Comparison of ENCODE assay signal across 8 cellular contexts in the genomic region with DNA sequence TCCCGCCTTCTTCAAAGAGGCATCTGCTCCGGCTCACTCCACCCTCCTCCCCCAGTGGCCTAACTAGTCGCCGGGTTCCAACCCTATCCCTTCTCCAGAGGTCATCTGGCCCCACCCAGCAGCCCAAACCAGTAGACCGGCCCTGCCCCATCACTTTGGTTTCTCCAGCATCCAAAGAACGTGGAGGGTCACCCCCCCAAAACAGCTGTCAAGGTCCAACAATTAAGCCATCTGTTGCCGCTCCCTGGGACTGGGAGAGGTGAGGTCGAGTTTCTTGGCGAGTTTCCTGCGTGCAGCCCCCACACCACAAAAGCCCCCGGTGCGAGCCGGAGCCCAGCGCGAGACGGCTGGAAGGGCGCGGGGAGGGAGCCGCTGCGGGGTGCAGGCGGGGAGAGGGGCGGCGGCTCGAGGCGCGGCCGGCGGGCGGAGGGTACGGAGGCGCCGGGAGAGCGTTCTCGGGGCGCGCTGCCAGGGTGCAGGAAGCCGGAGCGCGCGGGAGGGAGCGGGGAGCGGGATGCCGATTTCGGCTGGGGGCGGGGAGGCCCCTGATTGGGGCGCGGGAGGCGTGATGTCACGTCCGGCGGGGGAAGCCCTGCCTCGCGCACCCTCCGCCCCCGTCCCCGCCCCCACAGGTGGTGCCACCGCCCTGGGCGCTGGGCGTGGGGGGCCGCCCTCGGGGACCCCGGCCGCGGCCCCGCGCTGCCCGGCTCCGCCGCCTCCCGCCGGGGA.
DNase-seq lines count a peak whose midpoint lies in the region; ATAC-seq and TF ChIP-seq lines count a peak whose summit lies in the region.

No MANE protein-coding gene starts in this region.

- ATAC-seq in HG02623 (IDR thresholded peaks at IDR 0.05; ENCODE audit: unreplicated experiment) = peak; percentile 52
- no peak for ATAC-seq in GM21528 (IDR thresholded peaks at IDR 0.05; ENCODE audit: low FRiP score, unreplicated experiment)

- H3K4me3 ChIP-seq in GM06990 (replicated peaks; ENCODE audit: low read depth, low read length) (peak overlapping the region; percentile 51), choroid plexus epithelial cell (ENCODE audit: low read depth, low read length) (peak overlapping the region; percentile 57)

- TF ChIP-seq CTCF in GM06990 (IDR thresholded peaks at IDR 0.05; ENCODE audit: insufficient read depth, low read length, poor library complexity, severe bottlenecking) (no peak), choroid plexus epithelial cell (conservative IDR thresholded peaks at IDR 0.05; ENCODE audit: low read depth, low read length) (no peak)

- DNase-seq in GM06990 (ENCODE audit: extremely low read depth, insufficient read length) (peak; percentile 81), NCI-H2196 (lab: John Stamatoyannopoulos, UW; ENCODE audit: unreplicated experiment) (peak; percentile 95), choroid plexus epithelial cell (ENCODE audit: low read depth) (peak; percentile 89)
- DNase-seq in activated CD4-positive, alpha-beta T cell treated with anti-CD3 and anti-CD28 coated beads for 48 hours = peak; percentile 86
- peak; percentile 67 to 88 (median 78) for DNase-seq in stimulated activated CD4-positive, alpha-beta T cell treated with anti-CD3 and anti-CD28 coated beads, Interleukin-1b, Interleukin-23, amount 100 ng/mL, for 24 hours (ENCODE audit: low read depth in 4 of 4, low spot score in 1 of 4)

- no peaks in the 10 kb centered on the region for H3K36me3 ChIP-seq in GM06990 (ENCODE audit: control insufficient read depth, insufficient read depth, low read length)

- H3K27me3 ChIP-seq in GM06990 (replicated peaks; ENCODE audit: control insufficient read depth, insufficient read depth, low read length) (peaks cover 1% of the 10 kb centered on the region; the same call in 1 of the 2 replicates), layer of hippocampus (ENCODE audit: control insufficient read depth, insufficient read depth, low read length) (peaks cover 3% of the 10 kb centered on the region)

- H3K27ac ChIP-seq in layer of hippocampus (ENCODE audit: low read depth, low read length) = peak overlapping the region; percentile 71
